ENCODE assay signal across 21 cellular contexts in the genomic region with DNA sequence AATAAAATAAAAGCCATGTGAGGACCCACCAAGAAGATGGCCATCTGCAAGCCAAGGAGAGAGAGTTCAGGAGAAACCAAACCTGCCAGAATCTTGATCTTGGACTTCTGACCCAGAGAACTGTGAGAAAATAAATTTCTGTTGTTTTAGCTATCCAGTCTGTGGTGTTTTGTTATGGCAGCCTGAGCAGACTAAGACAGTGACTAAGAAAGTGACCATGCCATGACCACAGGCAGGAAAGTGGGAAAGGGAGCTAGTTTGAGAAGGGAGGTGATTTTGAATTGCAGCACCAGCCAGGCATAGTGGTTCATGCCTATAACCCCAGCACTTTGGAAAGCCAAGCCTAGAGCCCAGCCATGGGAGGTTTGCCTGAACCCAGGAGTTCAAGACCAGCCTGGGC. TPM values are rescaled to one million over a fixed set of nuclear protein-coding genes. Genes with fewer than 3 reads are reported as not detected.
"Had no signal": no experiment of that assay in that cellular context is flagged by ENCODE, and none has a peak within 500 bp of the region (broad histone marks: within the 10 kb centered on the region; RNA-seq: fewer than 3 reads in every experiment).

No MANE protein-coding gene starts in this region.

- DNase-seq: activated CD4-positive, alpha-beta T cell treated with anti-CD3 and anti-CD28 coated beads for 36 hours; activated CD8-positive, alpha-beta memory T cell treated with anti-CD3 and anti-CD28 coated beads, Interleukin-2, amount 50 U/mL, for 4 hours; activated CD8-positive, alpha-beta T cell treated with anti-CD3 and anti-CD28 coated beads for 36 hours; activated naive CD4-positive, alpha-beta T cell; activated naive CD8-positive, alpha-beta T cell treated with anti-CD3 and anti-CD28 coated beads, Interleukin-2, amount 50 U/mL, for 24 hours; activated T-cell treated with anti-CD3 and anti-CD28 coated beads, Interleukin-2, amount 50 U/mL, for 72 hours; caudate nucleus; cortex of kidney; effector memory CD8-positive, alpha-beta T cell; glutamatergic neuron; mammary epithelial cell; naive thymus-derived CD4-positive, alpha-beta T cell; psoas muscle; stimulated activated CD4-positive, alpha-beta T cell treated with anti-CD3 and anti-CD28 coated beads, Interleukin-2, amount 100 ng/mL, for 48 hours; stimulated activated naive CD4-positive, alpha-beta T cell treated with Interleukin-2 at 50 U/mL for 16 hours; trophoblast cell; WERI-Rb-1 had no signal

- H3K27ac Mint-ChIP-seq: activated CD4-positive, alpha-beta T cell treated with anti-CD3 and anti-CD28 coated beads for 36 hours; activated CD8-positive, alpha-beta T cell treated with anti-CD3 and anti-CD28 coated beads for 36 hours; activated naive CD8-positive, alpha-beta T cell treated with anti-CD3 and anti-CD28 coated beads, Interleukin-2, amount 50 U/mL, for 24 hours; activated T-cell treated with anti-CD3 and anti-CD28 coated beads, Interleukin-2, amount 50 U/mL, for 72 hours; effector memory CD8-positive, alpha-beta T cell; naive thymus-derived CD4-positive, alpha-beta T cell had no signal

- H3K4me3 Mint-ChIP-seq: activated CD4-positive, alpha-beta T cell treated with anti-CD3 and anti-CD28 coated beads for 36 hours; activated CD8-positive, alpha-beta T cell treated with anti-CD3 and anti-CD28 coated beads for 36 hours; activated naive CD8-positive, alpha-beta T cell treated with anti-CD3 and anti-CD28 coated beads, Interleukin-2, amount 50 U/mL, for 24 hours; activated T-cell treated with anti-CD3 and anti-CD28 coated beads, Interleukin-2, amount 50 U/mL, for 72 hours; effector memory CD8-positive, alpha-beta T cell; naive thymus-derived CD4-positive, alpha-beta T cell had no signal

- ATAC-seq: activated CD4-positive, alpha-beta T cell treated with anti-CD3 and anti-CD28 coated beads for 36 hours; activated CD8-positive, alpha-beta T cell treated with anti-CD3 and anti-CD28 coated beads for 36 hours; activated naive CD8-positive, alpha-beta T cell treated with anti-CD3 and anti-CD28 coated beads, Interleukin-2, amount 50 U/mL, for 24 hours; activated T-cell treated with anti-CD3 and anti-CD28 coated beads, Interleukin-2, amount 50 U/mL, for 72 hours; effector memory CD8-positive, alpha-beta T cell; naive thymus-derived CD4-positive, alpha-beta T cell; psoas muscle; sciatic nerve had no signal

- H3K27me3 ChIP-seq: ascending aorta had no signal

- H3K4me1 ChIP-seq: ascending aorta had no signal

- H3K4me3 ChIP-seq: ascending aorta, psoas muscle had no signal

- H3K9me3 ChIP-seq: ascending aorta, psoas muscle had no signal

- H3K36me3 ChIP-seq: ascending aorta, WERI-Rb-1 had no signal

- H3K9me3 Mint-ChIP-seq: activated CD8-positive, alpha-beta T cell treated with anti-CD3 and anti-CD28 coated beads for 36 hours; effector memory CD8-positive, alpha-beta T cell had no signal

- H3K27ac ChIP-seq: ascending aorta, psoas muscle, WERI-Rb-1 had no signal

- H3K27me3 Mint-ChIP-seq: activated CD8-positive, alpha-beta T cell treated with anti-CD3 and anti-CD28 coated beads for 36 hours; activated naive CD8-positive, alpha-beta T cell treated with anti-CD3 and anti-CD28 coated beads, Interleukin-2, amount 50 U/mL, for 24 hours had no signal

RNA-seq across cellular contexts. Expression of a gene that starts 57.9 kb away (rescaled TPM):
- total RNA-seq: activated CD4-positive, alpha-beta T cell treated with anti-CD3 and anti-CD28 coated beads for 36 hours; activated T-cell treated with anti-CD3 and anti-CD28 coated beads, Interleukin-2, amount 50 U/mL, for 72 hours; ascending aorta; epithelial cell of proximal tubule; mammary epithelial cell; mononuclear cell; psoas muscle; sciatic nerve had no signal
- polyA plus RNA-seq: mammary epithelial cell, psoas muscle had no signal
